8 cellular contexts compared by ENCODE assay signal in the genomic region with DNA sequence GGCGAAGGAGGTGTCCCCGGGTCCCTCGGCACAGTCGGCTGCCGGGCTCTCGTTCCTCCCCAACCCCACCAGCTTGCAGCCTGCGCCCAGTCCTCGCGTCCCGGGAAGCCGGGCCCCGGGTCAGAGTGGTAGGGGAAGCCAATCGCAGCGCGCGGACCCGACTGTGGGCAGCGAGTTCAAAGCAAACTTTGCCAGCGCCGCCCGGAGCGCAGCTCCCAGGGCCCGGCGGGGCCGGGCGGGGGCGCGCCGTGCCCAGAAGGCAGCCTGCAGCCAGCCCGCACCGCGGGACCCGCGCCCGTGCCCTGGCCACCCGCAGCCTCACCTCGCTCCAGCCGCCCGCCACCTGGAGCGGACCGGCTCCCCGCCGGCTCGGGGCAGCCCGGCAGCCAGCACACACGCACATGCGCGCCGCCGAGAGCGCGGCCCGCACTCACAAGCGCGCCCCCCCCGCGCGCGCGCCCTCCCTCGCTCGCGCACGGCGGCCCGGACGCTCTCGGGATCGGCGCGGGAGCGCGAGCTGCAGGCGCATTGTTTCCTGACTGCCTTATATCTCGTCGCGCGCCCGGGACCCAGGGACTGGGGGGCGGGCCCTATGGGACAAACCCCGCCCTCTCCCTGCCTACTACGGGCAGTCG. TPM values are rescaled to one million over a fixed set of nuclear protein-coding genes. Genes with fewer than 3 reads are reported as not detected.
A peak's percentile ranks its signal among the peaks of the same experiment; 100 is the strongest.
DNase-seq lines count a peak whose midpoint lies in the region; ATAC-seq and TF ChIP-seq lines count a peak whose summit lies in the region.

MYCL (minus strand) TSS at position 432 of the 635 bp plus-strand sequence. CDS start 483 bp downstream, outside the sequence.

- no peak for TF ChIP-seq CTCF in lung (IDR thresholded peaks at IDR 0.05; ENCODE audit: control extremely low read depth, extremely low read depth)

- peak within 1 kb of the TSS; percentile 95 for H2AFZ ChIP-seq in ACC112 (ENCODE audit: low read length, unreplicated experiment)

- no peaks in the 10 kb centered on the region for H3K9me3 Mint-ChIP-seq in activated CD4-positive, alpha-beta T cell treated with anti-CD3 and anti-CD28 coated beads, Interleukin-2, amount 10 ng/mL, durations not matched to agents 7 days and 5 days

- no peak within 1 kb of the TSS for H3K27ac ChIP-seq in ACC112 (ENCODE audit: low read depth, low read length)
- H3K27ac ChIP-seq in lung (ENCODE audit: low read depth in 1 of 2, low read length in 1 of 2) = peak within 1 kb of the TSS in 1 of 2 donors; percentile 79

- no peaks in the 10 kb centered on the region for H3K79me2 ChIP-seq in ACC112 (ENCODE audit: control insufficient read depth, insufficient read depth, low read length, unreplicated experiment)

- CTCF ChIA-PET in activated CD4-positive, alpha-beta T cell treated with anti-CD3 and anti-CD28 coated beads, Interleukin-2, amount 10 ng/mL, durations not matched to agents 7 days and 5 days (lab: Charles Lee) = interaction anchor here (1.0 to 2.5 kb wide), 14 partner anchors 8 to 84 kb away, joined by 3 to 20 read pairs (median 4); no protein-coding TSS in a partner anchor

- peaks cover 6% of the 10 kb centered on the region for H3K4me1 Mint-ChIP-seq in activated CD4-positive, alpha-beta T cell treated with anti-CD3 and anti-CD28 coated beads, Interleukin-2, amount 10 ng/mL, durations not matched to agents 7 days and 5 days

- DNase-seq in NCI-H345 treated with DMSO at 0.1 percent for 48 hours (lab: John Stamatoyannopoulos, UW; ENCODE audit: unreplicated experiment) = peak; percentile 91
- peak; percentile 70 for DNase-seq in activated CD4-positive, alpha-beta T cell treated with anti-CD3 and anti-CD28 coated beads, Interleukin-2, amount 10 ng/mL, durations not matched to agents 7 days and 5 days
- DNase-seq in ecto neural progenitor cell (ENCODE audit: low spot score) = peak; percentile 89
- peak; percentile 88 for DNase-seq in lung (ENCODE audit: low spot score)
- peak; percentile 41 to 65 (median 48) for DNase-seq in stimulated activated CD4-positive, alpha-beta T cell treated with anti-CD3 and anti-CD28 coated beads, TNF-alpha, amount 100 ng/mL, for 48 hours (ENCODE audit: low read depth in 3 of 3)

- WGBS in lung, 2 donors = 0 to 1% methylated on average over 69 to 83 of the region's 83 CpGs

- no peaks in the 10 kb centered on the region for H3K9me3 ChIP-seq in lung (ENCODE audit: control insufficient read depth in 2 of 2, insufficient read depth in 1 of 2, low read length in 1 of 2)

- POLR2A ChIA-PET in activated CD4-positive, alpha-beta T cell treated with anti-CD3 and anti-CD28 coated beads, Interleukin-2, amount 10 ng/mL, durations not matched to agents 7 days and 5 days (lab: Charles Lee) = no interaction called here

- peaks cover 70% of the 10 kb centered on the region for H3K27me3 Mint-ChIP-seq in activated CD4-positive, alpha-beta T cell treated with anti-CD3 and anti-CD28 coated beads, Interleukin-2, amount 10 ng/mL, durations not matched to agents 7 days and 5 days

- peaks cover 64% of the 10 kb centered on the region for H3K27me3 ChIP-seq in ACC112 (ENCODE audit: insufficient read depth, low read length)
- H3K27me3 ChIP-seq in lung (ENCODE audit: control insufficient read depth, insufficient read depth) = no peaks in the 10 kb centered on the region

- peak within 1 kb of the TSS; percentile 68 for H3K4me3 Mint-ChIP-seq in activated CD4-positive, alpha-beta T cell treated with anti-CD3 and anti-CD28 coated beads, Interleukin-2, amount 10 ng/mL, durations not matched to agents 7 days and 5 days

- H3K4me1 ChIP-seq in ACC112 (ENCODE audit: control insufficient read depth, insufficient read depth, low read length, unreplicated experiment) (peaks cover 4% of the 10 kb centered on the region), lung (ENCODE audit: control insufficient read depth in 2 of 2, insufficient read depth in 2 of 2, low read length in 2 of 2) (peaks cover 0 to 10% of the 10 kb centered on the region in 2 donors)

- H3K36me3 ChIP-seq in ACC112 (ENCODE audit: insufficient read depth, low read length) (no peaks in the 10 kb centered on the region), lung (ENCODE audit: control insufficient read depth in 2 of 2, insufficient read depth in 2 of 2, low read length in 2 of 2) (no peaks in the 10 kb centered on the region)

- H3K4me3 ChIP-seq in ACC112 (ENCODE audit: low read depth, low read length) = peak within 1 kb of the TSS; percentile 79
- H3K4me3 ChIP-seq in lung = peak within 1 kb of the TSS; percentile 58

- H3K27ac Mint-ChIP-seq in activated CD4-positive, alpha-beta T cell treated with anti-CD3 and anti-CD28 coated beads, Interleukin-2, amount 10 ng/mL, durations not matched to agents 7 days and 5 days = no peak within 1 kb of the TSS

- ATAC-seq in GM18858 (IDR thresholded peaks at IDR 0.05; ENCODE audit: unreplicated experiment) (peak; percentile 53), HG03064 (IDR thresholded peaks at IDR 0.05; ENCODE audit: low read depth, unreplicated experiment) (peak; percentile 76), lung (ENCODE audit: insufficient read depth, low FRiP score) (peak; percentile 89)

- H3K36me3 Mint-ChIP-seq in activated CD4-positive, alpha-beta T cell treated with anti-CD3 and anti-CD28 coated beads, Interleukin-2, amount 10 ng/mL, durations not matched to agents 7 days and 5 days (ENCODE audit: low read depth) = no peaks in the 10 kb centered on the region

RNA-seq across cellular contexts. Expression of gene MYCL, which starts in this region (rescaled TPM):
- total RNA-seq in activated CD4-positive, alpha-beta T cell treated with anti-CD3 and anti-CD28 coated beads, Interleukin-2, amount 10 ng/mL, durations not matched to agents 7 days and 5 days = not detected
- total RNA-seq in lung = 1 to 10 TPM; 6.0 to 7.8 TPM
- 1 to 10 TPM; 2.4 to 2.7 TPM for polyA plus RNA-seq in lung

Comparison
In these comparisons a context has a peak if more than half of its experiments do, and no peak if none do; other contexts are left out.
1. RNA of gene MYCL (total RNA-seq): 6.0 to 7.8 TPM in lung; not detected in activated CD4-positive, alpha-beta T cell treated with anti-CD3 and anti-CD28 coated beads, Interleukin-2, amount 10 ng/mL, durations not matched to agents 7 days and 5 days; every median in the first group is over 4 times any median in the second.
2. Peak in DNase-seq in activated CD4-positive, alpha-beta T cell treated with anti-CD3 and anti-CD28 coated beads, Interleukin-2, amount 10 ng/mL, durations not matched to agents 7 days and 5 days; RNA of the gene not detected or under 1 TPM.
3. Peak in every context shown above with its lines, with median percentiles within 50 percentile points of each other: ATAC-seq and DNase-seq.